In genomic region chr7:27510550-27510949, GRCh38 we compare ENCODE assay signal across 20 cellular contexts.
"Had no signal": no experiment of that assay in that cellular context is flagged by ENCODE, and none has a peak within 500 bp of the region (broad histone marks: within the 10 kb centered on the region; RNA-seq: fewer than 3 reads in every experiment).

No MANE protein-coding gene starts in this region.

- ATAC-seq: activated CD8-positive, alpha-beta T cell treated with anti-CD3 and anti-CD28 coated beads for 36 hours; activated naive CD8-positive, alpha-beta T cell treated with anti-CD3 and anti-CD28 coated beads, Interleukin-2, amount 50 U/mL, for 24 hours; activated T-cell treated with anti-CD3 and anti-CD28 coated beads, Interleukin-2, amount 50 U/mL, for 4 hours; esophagus mucosa; left cardiac atrium; natural killer cell treated with Interleukin-12 subunit alpha and Interleukin-12 subunit beta and Interleukin-15 and Interleukin-18, amount 100 ng/mL, for 72 hours; right cardiac atrium; T-helper 17 cell had no signal

- H3K27me3 ChIP-seq: spleen, tibial nerve had no signal

- H3K4me1 ChIP-seq: spleen, tibial nerve had no signal

- H3K36me3 ChIP-seq: spleen had no signal

- H3K4me3 ChIP-seq: spleen, tibial nerve had no signal

- DNase-seq: activated B cell treated with CpG ODN at 0.5 μM for 24 hours; activated CD4-positive, alpha-beta T cell treated with anti-CD3 and anti-CD28 coated beads, Interleukin-2, amount 50 U/mL, for 1 hour; activated CD8-positive, alpha-beta T cell treated with anti-CD3 and anti-CD28 coated beads for 36 hours; activated naive CD8-positive, alpha-beta T cell treated with anti-CD3 and anti-CD28 coated beads, Interleukin-2, amount 50 U/mL, for 24 hours; activated T-cell treated with anti-CD3 and anti-CD28 coated beads, Interleukin-2, amount 50 U/mL, for 4 hours; anterior cingulate cortex; endodermal cell; foreskin fibroblast; head of caudate nucleus; hippocampal formation; left cardiac atrium; posterior cingulate gyrus; right cardiac atrium; spleen; stimulated activated naive CD4-positive, alpha-beta T cell; T-helper 17 cell; T1000 had no signal

- H3K27ac ChIP-seq: spleen, tibial nerve had no signal
